In genomic region chr16:78211200-78211599, GRCh38 we compare ENCODE assay signal across 16 cellular contexts.
DNase-seq lines count a peak whose midpoint lies in the region; ATAC-seq and TF ChIP-seq lines count a peak whose summit lies in the region.
"Had no signal": no experiment of that assay in that cellular context is flagged by ENCODE, and none has a peak within 500 bp of the region (broad histone marks: within the 10 kb centered on the region; RNA-seq: fewer than 3 reads in every experiment).

No MANE protein-coding gene starts in this region.

- in situ Hi-C loops in KBM-7 (cut with MboI; ENCODE audit: low pct_unique_long_range_greater_than_20kb, low sequenced_read_pairs) = no loop called here

- H3K4me3 Mint-ChIP-seq in Caco-2 (ENCODE audit: unreplicated experiment) (peak overlapping the region; percentile 46), endothelial cell (ENCODE audit: unreplicated experiment) (no peak overlapping the region)
- H3K4me3 Mint-ChIP-seq: B cell had no signal

- H3K9me3 Mint-ChIP-seq in Caco-2 (ENCODE audit: unreplicated experiment) (peaks cover under 1% of the 10 kb centered on the region), endothelial cell (ENCODE audit: unreplicated experiment) (no peaks in the 10 kb centered on the region)

- H3K79me2 ChIP-seq in PC-9 (ENCODE audit: low read depth) (peaks cover 6% of the 10 kb centered on the region; the same call in 1 of the 2 replicates), smooth muscle cell (ENCODE audit: low read depth) (no peaks in the 10 kb centered on the region)

- no peaks in the 10 kb centered on the region for H3K27me3 ChIP-seq in Caco-2 (replicated peaks; ENCODE audit: control insufficient read depth, insufficient read depth, low read length)
- no peaks in the 10 kb centered on the region for H3K27me3 ChIP-seq in PC-9 (ENCODE audit: insufficient read depth, low read depth)
- no peaks in the 10 kb centered on the region for H3K27me3 ChIP-seq in foreskin keratinocyte
- H3K27me3 ChIP-seq in smooth muscle cell (ENCODE audit: low read depth) = no peaks in the 10 kb centered on the region

- H3K4me1 Mint-ChIP-seq in Caco-2 (ENCODE audit: low read depth, unreplicated experiment) (peaks cover 39% of the 10 kb centered on the region), endothelial cell (ENCODE audit: unreplicated experiment) (no peaks in the 10 kb centered on the region)

- POLR2A ChIA-PET in Caco-2 (lab: Charles Lee) = interaction anchor here (0.6 to 1.3 kb wide), 5 partner anchors 11 to 290 kb away, joined by 3 to 7 read pairs (median 6); no protein-coding TSS in a partner anchor
- POLR2A ChIA-PET in PC-9 (lab: Charles Lee; ENCODE audit: unreplicated experiment) = interaction anchor here (0.6 kb wide), 2 partner anchors 19 kb away, joined by 4 to 5 read pairs; no protein-coding TSS in a partner anchor

- DNase-seq in Caco-2 (no peak), PC-9 (no peak), foreskin keratinocyte (no peak), smooth muscle cell (lab: John Stamatoyannopoulos, UW; ENCODE audit: unreplicated experiment) (no peak), endothelial cell (ENCODE audit: low spot score) (no peak), KBM-7 (no peak)
- DNase-seq: GF-D8, HCEC 1CT, NCI-H1417 treated with DMSO at 0.1 percent for 48 hours, NCI-H187 treated with DMSO at 0.1 percent for 48 hours, NCI-H524 had no signal

- H3K4me2 ChIP-seq in PC-9 (peak overlapping the region; percentile 65), smooth muscle cell (peak overlapping the region; percentile 38)
- H3K4me2 ChIP-seq: KMS-11 had no signal

- no peaks in the 10 kb centered on the region for H3K9me2 ChIP-seq in PC-9 (ENCODE audit: insufficient read depth)

- peak overlapping the region; percentile 95 for H3K27ac ChIP-seq in PC-9
- H3K27ac ChIP-seq in foreskin keratinocyte = peak overlapping the region; percentile 70
- H3K27ac ChIP-seq in smooth muscle cell (ENCODE audit: low read depth) = peak overlapping the region; percentile 78
- H3K27ac ChIP-seq: KMS-11 had no signal

- H3K36me3 ChIP-seq in Caco-2 (ENCODE audit: control insufficient read depth, insufficient read depth, low read length) = no peaks in the 10 kb centered on the region
- no peaks in the 10 kb centered on the region for H3K36me3 ChIP-seq in PC-9 (ENCODE audit: low read depth)
- H3K36me3 ChIP-seq in smooth muscle cell (ENCODE audit: low read depth) = no peaks in the 10 kb centered on the region

- peaks cover 43% of the 10 kb centered on the region for H3K4me1 ChIP-seq in Caco-2
- peaks cover 50% of the 10 kb centered on the region for H3K4me1 ChIP-seq in PC-9 (replicated peaks; ENCODE audit: insufficient read depth)
- H3K4me1 ChIP-seq in foreskin keratinocyte = peaks cover 30% of the 10 kb centered on the region
- H3K4me1 ChIP-seq in smooth muscle cell (ENCODE audit: low read depth) = peaks cover 14% of the 10 kb centered on the region

- CTCF ChIA-PET in Caco-2 (lab: Charles Lee) = interaction anchor here (0.6 to 1.2 kb wide), 4 partner anchors 11 to 77 kb away, joined by 4 to 6 read pairs (median 4); no protein-coding TSS in a partner anchor
- CTCF ChIA-PET in PC-9 (lab: Charles Lee) = no interaction called here

- BruUV-seq in Caco-2 (replicated peaks; lab: Mats Ljungman, UMichigan) = no TSS peak
- no TSS peak for BruUV-seq in PC-9 (replicated peaks; lab: Mats Ljungman, UMichigan)

- H3K27me3 Mint-ChIP-seq in Caco-2 (ENCODE audit: insufficient read depth, unreplicated experiment) (no peaks in the 10 kb centered on the region), endothelial cell (ENCODE audit: unreplicated experiment) (peaks cover 3% of the 10 kb centered on the region)
- H3K27me3 Mint-ChIP-seq: B cell had no signal

- 0 out of 2 replicates have a peak, but pooled peaks cover under 1% of the 10 kb centered on the region for H3K9me3 ChIP-seq in Caco-2
- H3K9me3 ChIP-seq in PC-9 (ENCODE audit: insufficient read depth, low read depth) = no peaks in the 10 kb centered on the region
- no peaks in the 10 kb centered on the region for H3K9me3 ChIP-seq in smooth muscle cell (replicated peaks; ENCODE audit: low read depth)

- H3K36me3 Mint-ChIP-seq in Caco-2 (ENCODE audit: insufficient read depth, unreplicated experiment) (peaks cover 15% of the 10 kb centered on the region), endothelial cell (ENCODE audit: low read depth, unreplicated experiment) (no peaks in the 10 kb centered on the region)

- H4K20me1 ChIP-seq in PC-9 (ENCODE audit: insufficient read depth) = no peaks in the 10 kb centered on the region
- no peaks in the 10 kb centered on the region for H4K20me1 ChIP-seq in smooth muscle cell (ENCODE audit: low read depth)

- intact Hi-C loops in Caco-2 (cut with micrococcal nuclease; ENCODE audit: unreplicated experiment) (loop anchor here (5.0 kb wide), 1 partner anchor 79 kb away; no protein-coding TSS in a partner anchor), PC-9 (cut with micrococcal nuclease; ENCODE audit: unreplicated experiment) (loop anchor here (5.0 kb wide), 3 partner anchors 776 to 1816 kb away; no protein-coding TSS in a partner anchor)

- H3K4me3 ChIP-seq in Caco-2 (ENCODE audit: low read depth, low read length) = no peak overlapping the region
- peak overlapping the region; percentile 16; the same call in 1 of the 2 replicates for H3K4me3 ChIP-seq in PC-9
- no peak overlapping the region for H3K4me3 ChIP-seq in smooth muscle cell

- peak overlapping the region; percentile 3 for H3K9ac ChIP-seq in smooth muscle cell (ENCODE audit: low read depth)
- H3K9ac ChIP-seq: KMS-11 had no signal

- H3K27ac Mint-ChIP-seq in Caco-2 (ENCODE audit: unreplicated experiment) (peak overlapping the region; percentile 92), endothelial cell (ENCODE audit: unreplicated experiment) (no peak overlapping the region)
- H3K27ac Mint-ChIP-seq: B cell had no signal

- 83% methylated on average over 6 of the region's 6 CpGs for WGBS in smooth muscle cell (ENCODE audit: low lambda C conversion rate)

- H3F3A ChIP-seq in PC-9 (ENCODE audit: insufficient read depth, low read depth) (peaks cover 36% of the 10 kb centered on the region), smooth muscle cell (ENCODE audit: low read depth) (peaks cover 5% of the 10 kb centered on the region)

- ATAC-seq in foreskin keratinocyte (no peak), GM18517 (IDR thresholded peaks at IDR 0.05; ENCODE audit: unreplicated experiment) (no peak)
- ATAC-seq: Panc1, Right ventricle myocardium inferior had no signal

- H2AFZ ChIP-seq in PC-9 (no peak overlapping the region), smooth muscle cell (ENCODE audit: low read depth) (peak overlapping the region; percentile 18)

- TF ChIP-seq CTCF in Caco-2 (IDR thresholded peaks at IDR 0.05; ENCODE audit: insufficient read depth in 1 of 2, low read depth in 1 of 2, low read length in 1 of 2, severe bottlenecking in 1 of 2, unreplicated experiment in 1 of 2) (no peak), PC-9 (conservative IDR thresholded peaks at IDR 0.05) (no peak), foreskin keratinocyte (conservative IDR thresholded peaks at IDR 0.05) (no peak), smooth muscle cell (IDR thresholded peaks at IDR 0.05; ENCODE audit: borderline replicate concordance, insufficient read depth, poor library complexity, severe bottlenecking) (no peak), endothelial cell (IDR thresholded peaks at IDR 0.05; ENCODE audit: unreplicated experiment) (no peak)
